Comparison of ENCODE assay signal across 10 cellular contexts in the genomic region with DNA sequence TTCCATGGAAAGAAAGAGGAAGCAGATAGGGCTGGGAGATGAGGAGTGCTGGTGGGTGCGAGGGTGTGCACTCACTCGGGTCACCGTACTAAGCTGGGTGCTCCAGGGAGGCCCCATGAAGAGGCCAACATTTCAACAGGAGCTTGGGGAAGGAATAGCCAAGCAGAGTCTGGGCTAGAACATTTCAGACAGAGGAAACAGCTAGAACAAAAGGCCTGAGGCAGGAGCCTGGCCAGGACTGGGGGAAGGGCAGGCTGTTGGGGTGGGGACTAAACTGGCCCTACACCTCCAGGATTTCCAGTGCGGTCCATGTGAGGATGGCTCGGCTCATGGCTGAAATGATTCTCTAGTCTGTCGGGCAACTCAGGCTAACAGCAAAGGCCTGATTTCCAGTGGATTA.
DNase-seq lines count a peak whose midpoint lies in the region; ATAC-seq and TF ChIP-seq lines count a peak whose summit lies in the region.
"Had no signal": no experiment of that assay in that cellular context is flagged by ENCODE, and none has a peak within 500 bp of the region (broad histone marks: within the 10 kb centered on the region; RNA-seq: fewer than 3 reads in every experiment).

No MANE protein-coding gene starts in this region.

- H3K27me3 Mint-ChIP-seq in activated naive CD4-positive, alpha-beta T cell treated with anti-CD3 and anti-CD28 coated beads, Interleukin-2, amount 50 U/mL, for 24 hours, result no peaks in the 10 kb centered on the region
- H3K27me3 Mint-ChIP-seq in activated T-helper 17 cell treated with anti-CD3 and anti-CD28 coated beads, Interleukin-2, amount 50 U/mL, for 72 hours, result no peaks in the 10 kb centered on the region
- no peaks in the 10 kb centered on the region for H3K27me3 Mint-ChIP-seq in type B pancreatic cell

- TF ChIP-seq CTCF in lower lobe of right lung (IDR thresholded peaks at IDR 0.05) (no peak), type B pancreatic cell (conservative IDR thresholded peaks at IDR 0.05) (no peak)

- no peaks in the 10 kb centered on the region for H3K36me3 Mint-ChIP-seq in activated naive CD4-positive, alpha-beta T cell treated with anti-CD3 and anti-CD28 coated beads, Interleukin-2, amount 50 U/mL, for 24 hours
- H3K36me3 Mint-ChIP-seq in activated T-helper 17 cell treated with anti-CD3 and anti-CD28 coated beads, Interleukin-2, amount 50 U/mL, for 72 hours (ENCODE audit: low read depth), result peaks cover 56% of the 10 kb centered on the region
- H3K36me3 Mint-ChIP-seq in type B pancreatic cell, result no peaks in the 10 kb centered on the region

- H3K27ac ChIP-seq in lower lobe of right lung, result peak overlapping the region; percentile 43
- H3K27ac ChIP-seq: ovary had no signal

- peaks cover 92% of the 10 kb centered on the region for H3K4me1 Mint-ChIP-seq in activated naive CD4-positive, alpha-beta T cell treated with anti-CD3 and anti-CD28 coated beads, Interleukin-2, amount 50 U/mL, for 24 hours
- peaks cover 70% of the 10 kb centered on the region for H3K4me1 Mint-ChIP-seq in activated T-helper 17 cell treated with anti-CD3 and anti-CD28 coated beads, Interleukin-2, amount 50 U/mL, for 72 hours
- peaks cover 57% of the 10 kb centered on the region for H3K4me1 Mint-ChIP-seq in type B pancreatic cell (ENCODE audit: unreplicated experiment)

- H3K4me3 Mint-ChIP-seq in activated naive CD4-positive, alpha-beta T cell treated with anti-CD3 and anti-CD28 coated beads, Interleukin-2, amount 50 U/mL, for 24 hours, result peak overlapping the region; percentile 69
- peak overlapping the region; percentile 83 for H3K4me3 Mint-ChIP-seq in activated T-helper 17 cell treated with anti-CD3 and anti-CD28 coated beads, Interleukin-2, amount 50 U/mL, for 72 hours
- no peak overlapping the region for H3K4me3 Mint-ChIP-seq in type B pancreatic cell

- H3K4me1 ChIP-seq in lower lobe of right lung, result peaks cover 84% of the 10 kb centered on the region

- H3K4me3 ChIP-seq in lower lobe of right lung, result no peak overlapping the region
- H3K4me3 ChIP-seq: ovary had no signal

- H3K27me3 ChIP-seq in lower lobe of right lung (ENCODE audit: low read depth), result no peaks in the 10 kb centered on the region
- H3K27me3 ChIP-seq: ovary had no signal

- no peaks in the 10 kb centered on the region for H3K36me3 ChIP-seq in lower lobe of right lung
- H3K36me3 ChIP-seq: ovary had no signal

- no peaks in the 10 kb centered on the region for H3K9me3 ChIP-seq in lower lobe of right lung
- H3K9me3 ChIP-seq: ovary had no signal

- intact Hi-C loops in lower lobe of right lung (cut with DNase I), result no loop called here

- H3K9me3 Mint-ChIP-seq in activated naive CD4-positive, alpha-beta T cell treated with anti-CD3 and anti-CD28 coated beads, Interleukin-2, amount 50 U/mL, for 24 hours, result no peaks in the 10 kb centered on the region
- no peaks in the 10 kb centered on the region for H3K9me3 Mint-ChIP-seq in activated T-helper 17 cell treated with anti-CD3 and anti-CD28 coated beads, Interleukin-2, amount 50 U/mL, for 72 hours
- no peaks in the 10 kb centered on the region for H3K9me3 Mint-ChIP-seq in type B pancreatic cell

- ATAC-seq in activated T-helper 17 cell treated with anti-CD3 and anti-CD28 coated beads, Interleukin-2, amount 50 U/mL, for 72 hours (replicated peaks), result no peak
- no peak for ATAC-seq in lower lobe of right lung
- no peak for ATAC-seq in GM21825 (IDR thresholded peaks at IDR 0.05; ENCODE audit: unreplicated experiment)

- H3K27ac Mint-ChIP-seq in activated naive CD4-positive, alpha-beta T cell treated with anti-CD3 and anti-CD28 coated beads, Interleukin-2, amount 50 U/mL, for 24 hours, result peak overlapping the region; percentile 89
- peak overlapping the region; percentile 96 for H3K27ac Mint-ChIP-seq in activated T-helper 17 cell treated with anti-CD3 and anti-CD28 coated beads, Interleukin-2, amount 50 U/mL, for 72 hours
- peak overlapping the region; percentile 18 for H3K27ac Mint-ChIP-seq in type B pancreatic cell

- no peak for DNase-seq in activated naive CD4-positive, alpha-beta T cell treated with anti-CD3 and anti-CD28 coated beads, Interleukin-2, amount 50 U/mL, for 16 hours
- no peak for DNase-seq in lower lobe of right lung
- DNase-seq in type B pancreatic cell (ENCODE audit: extremely low spot score, unreplicated experiment), result no peak
- no peak for DNase-seq in kidney tubule cell (ENCODE audit: low spot score)
- no peak for DNase-seq in NCI-H2196 (lab: John Stamatoyannopoulos, UW; ENCODE audit: unreplicated experiment)
- DNase-seq: AML-193 had no signal

Comparison
In these comparisons a context has a peak if more than half of its experiments do, and no peak if none do; other contexts are left out.
1. H3K27ac Mint-ChIP-seq: peak in every context shown above with its lines; median percentile 96 in activated T-helper 17 cell treated with anti-CD3 and anti-CD28 coated beads, Interleukin-2, amount 50 U/mL, for 72 hours; 89 in activated naive CD4-positive, alpha-beta T cell treated with anti-CD3 and anti-CD28 coated beads, Interleukin-2, amount 50 U/mL, for 24 hours; 18 in type B pancreatic cell.